Comparison of ENCODE assay signal across 8 cellular contexts in genomic region chr7:106936236-106936635, GRCh38.
"Had no signal": no experiment of that assay in that cellular context is flagged by ENCODE, and none has a peak within 500 bp of the region (broad histone marks: within the 10 kb centered on the region; RNA-seq: fewer than 3 reads in every experiment).

No MANE protein-coding gene starts in this region.

- FAIRE-seq: G401.6, GM12878, GM12891, GM12892, GM18507, GM19239 had no signal

- H3K4me3 ChIP-seq: GM12878 had no signal

- DNase-seq: GDM1, GF-D8 had no signal

- ATAC-seq: GM12878 had no signal
